ENCODE assay signal across 8 cellular contexts in the genomic region with DNA sequence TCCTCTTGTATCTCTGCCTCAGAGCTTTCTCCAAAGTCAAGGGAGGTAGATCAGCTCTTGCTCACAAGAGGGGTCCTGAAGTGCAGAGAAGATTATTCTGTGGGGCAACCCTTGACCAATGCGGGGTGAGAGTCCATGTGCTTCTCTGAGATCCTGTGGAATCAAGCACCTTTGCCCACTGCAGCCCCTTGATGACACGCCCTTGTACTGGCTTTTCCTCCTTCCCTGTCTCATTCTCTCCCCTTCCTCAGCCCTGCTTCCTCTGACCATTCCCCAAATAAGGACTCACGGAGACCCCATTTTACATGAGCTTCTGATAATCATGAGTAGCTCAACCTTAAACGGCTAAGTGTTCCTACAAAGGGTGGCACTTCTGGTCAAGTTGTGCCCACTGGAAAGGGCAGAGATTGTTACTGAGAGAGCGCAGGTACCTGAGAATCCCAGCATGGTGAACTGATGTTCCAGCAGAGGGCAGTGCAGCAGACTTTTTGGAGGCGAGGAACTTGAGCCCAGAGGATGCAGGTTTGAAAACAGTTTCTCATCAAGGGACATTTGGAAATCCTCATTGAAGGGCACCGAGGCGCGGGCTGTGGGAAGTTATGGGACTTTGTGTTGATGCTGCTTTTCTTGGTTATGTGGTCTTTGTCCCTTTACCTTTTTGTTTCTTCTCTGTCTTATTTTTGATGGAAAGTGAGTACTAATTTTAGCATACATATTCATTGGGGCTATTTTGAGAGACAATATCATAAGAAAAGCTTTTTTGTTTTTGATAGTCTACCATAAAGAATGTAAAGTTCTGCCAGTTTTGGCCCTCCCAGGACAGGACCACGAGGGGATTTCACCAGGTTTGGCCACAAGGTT.
DNase-seq lines count a peak whose midpoint lies in the region; ATAC-seq, FAIRE-seq and TF ChIP-seq lines count a peak whose summit lies in the region.

No MANE protein-coding gene starts in this region.

- H3K4me3 Mint-ChIP-seq in activated T-cell treated with anti-CD3 and anti-CD28 coated beads, Interleukin-2, amount 50 U/mL, for 24 hours, result no peak overlapping the region
- H3K4me3 Mint-ChIP-seq in glutamatergic neuron (ENCODE audit: unreplicated experiment), result no peak overlapping the region

- no peak for TF ChIP-seq POLR2A in GM12892 (IDR thresholded peaks at IDR 0.05; ENCODE audit: low read depth, low read length)

- no peaks in the 10 kb centered on the region for H3K4me1 Mint-ChIP-seq in activated T-cell treated with anti-CD3 and anti-CD28 coated beads, Interleukin-2, amount 50 U/mL, for 24 hours (ENCODE audit: low read depth)
- no peaks in the 10 kb centered on the region for H3K4me1 Mint-ChIP-seq in glutamatergic neuron (ENCODE audit: low read depth, unreplicated experiment)

- peak; percentile 72 for TF ChIP-seq CTCF in glutamatergic neuron (IDR thresholded peaks at IDR 0.05; ENCODE audit: partially characterized antibody, unreplicated experiment)

- peak; percentile 53 for DNase-seq in A172 (ENCODE audit: low spot score)
- DNase-seq in GM12892 (ENCODE audit: insufficient read length), result no peak
- DNase-seq in NCI-H345 treated with DMSO at 0.1 percent for 48 hours (lab: John Stamatoyannopoulos, UW; ENCODE audit: unreplicated experiment), result peak; percentile 9
- peak; percentile 38 for DNase-seq in activated T-cell treated with anti-CD3 and anti-CD28 coated beads, Interleukin-2, amount 50 U/mL, for 24 hours
- peak; percentile 71 for DNase-seq in glutamatergic neuron
- peak; percentile 17 to 91 (median 70) for DNase-seq in posterior cingulate gyrus

- peak; percentile 90 for FAIRE-seq in GM12892 (lab: Jason Lieb, UNC)

- no peak overlapping the region for H3K27ac Mint-ChIP-seq in activated T-cell treated with anti-CD3 and anti-CD28 coated beads, Interleukin-2, amount 50 U/mL, for 24 hours
- H3K27ac Mint-ChIP-seq in glutamatergic neuron (ENCODE audit: unreplicated experiment), result no peak overlapping the region

- H3K27me3 Mint-ChIP-seq in activated T-cell treated with anti-CD3 and anti-CD28 coated beads, Interleukin-2, amount 50 U/mL, for 24 hours, result peaks cover 5% of the 10 kb centered on the region
- H3K27me3 Mint-ChIP-seq in glutamatergic neuron (ENCODE audit: unreplicated experiment), result peaks cover 2% of the 10 kb centered on the region

- H3K36me3 Mint-ChIP-seq in activated T-cell treated with anti-CD3 and anti-CD28 coated beads, Interleukin-2, amount 50 U/mL, for 24 hours (ENCODE audit: low read depth), result no peaks in the 10 kb centered on the region
- H3K36me3 Mint-ChIP-seq in glutamatergic neuron (ENCODE audit: unreplicated experiment), result no peaks in the 10 kb centered on the region

- no peaks in the 10 kb centered on the region for H3K9me3 Mint-ChIP-seq in activated T-cell treated with anti-CD3 and anti-CD28 coated beads, Interleukin-2, amount 50 U/mL, for 24 hours
- no peaks in the 10 kb centered on the region for H3K9me3 Mint-ChIP-seq in glutamatergic neuron (ENCODE audit: unreplicated experiment)

- intact Hi-C loops in posterior cingulate gyrus (cut with DNase I), result loop anchor here (1.0 to 5.0 kb wide), 2 partner anchors 372 to 390 kb away; no protein-coding TSS in a partner anchor

- ATAC-seq in HG02943 (IDR thresholded peaks at IDR 0.05; ENCODE audit: low read depth, unreplicated experiment) (peak; percentile 66), HG03108 (IDR thresholded peaks at IDR 0.05; ENCODE audit: unreplicated experiment) (no peak)
